Comparison of ENCODE assay signal across 23 cellular contexts in genomic region chr3:53811143-53811915, GRCh38. TPM values are rescaled to one million over a fixed set of nuclear protein-coding genes. Genes with fewer than 3 reads are reported as not detected.
DNase-seq lines count a peak whose midpoint lies in the region; ATAC-seq, FAIRE-seq and TF ChIP-seq lines count a peak whose summit lies in the region.
"Had no signal": no experiment of that assay in that cellular context is flagged by ENCODE, and none has a peak within 500 bp of the region (broad histone marks: within the 10 kb centered on the region; RNA-seq: fewer than 3 reads in every experiment).

No MANE protein-coding gene starts in this region.

- WGBS in spleen, 5 donors = 91 to 95% (median 93%) methylated on average over 20 to 24 of the region's 24 CpGs

- H3K4me1 ChIP-seq in colonic mucosa (peaks cover 7% of the 10 kb centered on the region), spleen (no peaks in the 10 kb centered on the region), gastrocnemius medialis (peaks cover 5 to 6% of the 10 kb centered on the region in 2 donors), tibial artery (peaks cover 0 to 7% (median 5%) of the 10 kb centered on the region in 4 donors)
- H3K4me1 ChIP-seq: BE2C, Peyer's patch had no signal

- H3K27ac ChIP-seq in colonic mucosa = no peak overlapping the region
- H3K27ac ChIP-seq in spleen = no peak overlapping the region
- no peak overlapping the region for H3K27ac ChIP-seq in gastrocnemius medialis
- H3K27ac ChIP-seq in tibial artery = no peak overlapping the region
- H3K27ac ChIP-seq: A549, Peyer's patch had no signal

- H3K27me3 ChIP-seq in colonic mucosa = no peaks in the 10 kb centered on the region
- H3K27me3 ChIP-seq in spleen (replicated peaks in 1 of 7) = peaks cover 0 to under 1% (median 0%) of the 10 kb centered on the region in 7 donors
- H3K27me3 ChIP-seq in gastrocnemius medialis = no peaks in the 10 kb centered on the region
- H3K27me3 ChIP-seq in tibial artery = no peaks in the 10 kb centered on the region
- H3K27me3 ChIP-seq: BE2C, Peyer's patch had no signal

- intact Hi-C loops in colonic mucosa (cut with DNase I) (no loop called here), spleen (cut with DNase I; ENCODE audit: low total_unique reads) (no loop called here), gastrocnemius medialis (cut with DNase I; ENCODE audit: low total_unique reads) (no loop called here), tibial artery (cut with DNase I; ENCODE audit: low total_unique reads) (no loop called here)

- H3K9me3 ChIP-seq in colonic mucosa (no peaks in the 10 kb centered on the region), spleen (no peaks in the 10 kb centered on the region), gastrocnemius medialis (no peaks in the 10 kb centered on the region), tibial artery (no peaks in the 10 kb centered on the region)
- H3K9me3 ChIP-seq: A549, BE2C, Caco-2, Peyer's patch had no signal

- FAIRE-seq in GM12891 (lab: Jason Lieb, UNC) = peak; percentile 40
- FAIRE-seq: A549, GM12892, GM18507, GM19239 had no signal

- DNase-seq in GM12891 (ENCODE audit: insufficient read length, low spot score) (no peak), colonic mucosa (peak; percentile 42), left lobe of liver (ENCODE audit: low spot score) (peak; percentile 44), spleen (peak; percentile 67), gastrocnemius medialis (no peak), tibial artery (no peak)
- DNase-seq: BE2C; CD4-positive, alpha-beta T cell; DND-41; GOT3; Kasumi-1; NCI-H1694; NCI-H2081 treated with DMSO at 0.1 percent for 48 hours; NCI-H2171 treated with DMSO at 0.1 percent for 48 hours; NCI-H524 treated with DMSO at 0.1 percent for 48 hours; NCI-H82; Peyer's patch had no signal

- H3K36me3 ChIP-seq in colonic mucosa (no peaks in the 10 kb centered on the region), spleen (peaks cover 0 to 43% (median 0%) of the 10 kb centered on the region in 6 donors), gastrocnemius medialis (no peaks in the 10 kb centered on the region), tibial artery (peaks cover 0 to 7% (median 0%) of the 10 kb centered on the region in 3 donors)
- H3K36me3 ChIP-seq: BE2C, Peyer's patch had no signal

- H3K9ac ChIP-seq in colonic mucosa (ENCODE audit: low read depth in 2 of 2, low read length in 2 of 2) = no peak overlapping the region

- H3K4me3 ChIP-seq in colonic mucosa = no peak overlapping the region
- H3K4me3 ChIP-seq in spleen = no peak overlapping the region
- no peak overlapping the region for H3K4me3 ChIP-seq in gastrocnemius medialis
- H3K4me3 ChIP-seq in tibial artery = no peak overlapping the region
- H3K4me3 ChIP-seq: A549, Peyer's patch had no signal

- ATAC-seq in left lobe of liver (peak; percentile 17), gastrocnemius medialis (no peak), GM18909 (IDR thresholded peaks at IDR 0.05; ENCODE audit: poor library complexity, unreplicated experiment) (no peak)
- ATAC-seq: A549 had no signal

- TF ChIP-seq CTCF in colonic mucosa (IDR thresholded peaks at IDR 0.05) (no peak), spleen (IDR thresholded peaks at IDR 0.05 in 8 of 11, conservative IDR thresholded peaks at IDR 0.05 in 3 of 11) (no peak), gastrocnemius medialis (IDR thresholded peaks at IDR 0.05 in 4 of 5, conservative IDR thresholded peaks at IDR 0.05 in 1 of 5) (no peak), tibial artery (IDR thresholded peaks at IDR 0.05) (no peak)

- TF ChIP-seq POLR2A in GM12891 (IDR thresholded peaks at IDR 0.05; ENCODE audit: low read depth, low read length) (no peak), spleen (IDR thresholded peaks at IDR 0.05) (no peak), gastrocnemius medialis (IDR thresholded peaks at IDR 0.05) (no peak)

- in situ Hi-C loops in gastrocnemius medialis (cut with MboI; ENCODE audit: low sequenced_read_pairs in 4 of 4) = no loop called here

TF ChIP-seq in GM12891, 5 proteins besides CTCF, POLR2A, EP300 and RAD21:
- no peak for TF ChIP-seq POU2F2 (IDR thresholded peaks at IDR 0.05; ENCODE audit: low read depth, low read length)
- TF ChIP-seq PAX5 (IDR thresholded peaks at IDR 0.05; ENCODE audit: insufficient read depth, low read length, severe bottlenecking) = no peak
- no peak for TF ChIP-seq POLR2AphosphoS5 (IDR thresholded peaks at IDR 0.05; ENCODE audit: low read depth, low read length)
- no peak for TF ChIP-seq TAF1 (IDR thresholded peaks at IDR 0.05; ENCODE audit: low read depth, low read length)
- no peak for TF ChIP-seq SPI1 (IDR thresholded peaks at IDR 0.05; ENCODE audit: low read depth, low read length)

RNA-seq across cellular contexts. Expression of gene CHDH, which starts 34.9 kb away (rescaled TPM):
- 7.3 TPM for polyA plus RNA-seq in GM12891 (2012; ENCODE audit: low read depth, missing spikeins)
- total RNA-seq in colonic mucosa (10 to 100 TPM; 41.5 to 48.6 TPM), left lobe of liver (44.7 TPM), spleen (1 to 10 TPM in 3 of 7 donors, under 1 TPM in 4; 0.43 to 4.9 (median 0.89) TPM), gastrocnemius medialis (1 to 10 TPM; 3.1 to 6.5 (median 3.6) TPM)
- under 1 TPM; 0.19 to 0.32 (median 0.26) TPM for polyA plus RNA-seq in spleen

RNA-seq across cellular contexts. Expression of gene IL17RB, which starts 35.0 kb away (rescaled TPM):
- 8.4 TPM for polyA plus RNA-seq in GM12891 (2012; ENCODE audit: low read depth, missing spikeins)
- total RNA-seq in colonic mucosa (10 to 100 TPM; 18.6 to 25.7 TPM), left lobe of liver (23.2 TPM), spleen (under 1 TPM in 5 of 7 donors, not detected in 2; 0.13 to 0.56 (median 0.26) TPM), gastrocnemius medialis (1 to 10 TPM in 2 of 4 donors, under 1 TPM in 2; 0.41 to 1.4 (median 0.79) TPM)
- polyA plus RNA-seq in spleen = under 1 TPM; 0.16 to 0.59 (median 0.26) TPM

Comparison
In these comparisons a context has a peak if more than half of its experiments do, and no peak if none do; other contexts are left out.
1. DNase-seq: peak in colonic mucosa (single experiment), left lobe of liver (single experiment) and spleen (single experiment); none in GM12891 (single experiment), gastrocnemius medialis (0 of 2) and tibial artery (0 of 2).
2. RNA of gene IL17RB, which starts 35.0 kb away (total RNA-seq): 18.6 to 25.7 TPM in colonic mucosa and 23.2 TPM in left lobe of liver (single experiment); 0.41 to 1.4 TPM in gastrocnemius medialis and 0.13 to 0.56 TPM in spleen; every median in the first group is over 4 times any median in the second.